1 cellular context compared by ENCODE assay signal in the genomic region with DNA sequence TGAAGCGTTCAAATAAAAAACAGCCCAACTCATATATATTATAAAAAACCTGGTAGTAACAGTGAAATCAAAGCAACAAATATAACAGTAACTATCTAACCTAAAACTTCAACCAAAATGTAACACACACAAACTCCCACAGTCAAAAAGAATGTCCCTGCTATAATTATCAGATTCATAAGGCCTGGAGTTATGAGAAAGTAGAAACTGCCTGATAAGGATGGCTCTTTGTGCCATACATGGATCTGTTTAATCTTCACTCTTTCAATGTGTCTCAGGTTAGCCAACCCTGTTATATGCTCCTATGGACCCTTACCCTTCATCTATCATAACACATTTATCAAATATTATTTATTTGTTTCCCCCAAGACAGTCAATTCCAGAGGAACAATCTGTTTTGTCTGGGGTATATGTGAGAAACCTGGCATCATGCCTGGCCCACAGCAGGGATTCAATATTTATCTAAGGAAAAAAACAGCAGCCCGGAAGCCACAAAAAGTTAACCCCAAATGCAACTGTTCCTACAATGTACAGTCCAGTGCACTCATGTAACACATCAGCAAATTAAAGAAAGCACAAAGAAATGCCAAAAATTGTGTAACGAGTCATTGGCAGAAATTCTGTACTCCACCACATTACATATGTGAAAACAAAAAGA.
TF ChIP-seq lines count a peak whose summit lies in the region.

No MANE protein-coding gene starts in this region.

TF ChIP-seq in HepG2, 621 proteins besides CTCF, POLR2A, EP300 and RAD21 (continued from another document):
- TF ChIP-seq, protein P1, sequence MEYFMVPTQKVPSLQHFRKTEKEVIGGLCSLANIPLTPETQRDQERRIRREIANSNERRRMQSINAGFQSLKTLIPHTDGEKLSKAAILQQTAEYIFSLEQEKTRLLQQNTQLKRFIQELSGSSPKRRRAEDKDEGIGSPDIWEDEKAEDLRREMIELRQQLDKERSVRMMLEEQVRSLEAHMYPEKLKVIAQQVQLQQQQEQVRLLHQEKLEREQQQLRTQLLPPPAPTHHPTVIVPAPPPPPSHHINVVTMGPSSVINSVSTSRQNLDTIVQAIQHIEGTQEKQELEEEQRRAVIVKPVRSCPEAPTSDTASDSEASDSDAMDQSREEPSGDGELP (IDR thresholded peaks at IDR 0.05; ENCODE audit: borderline replicate concordance, low read depth): peak; percentile 45; the same call in 1 of the 2 replicates
- TF ChIP-seq ZNF331 (CRISPR knock-in tag; IDR thresholded peaks at IDR 0.05): peak; percentile 20; the same call in 1 of the 2 replicates
